In genomic region chr7:8434290-8435002, GRCh38 we compare ENCODE assay signal across 13 cellular contexts. TPM values are rescaled to one million over a fixed set of nuclear protein-coding genes. Genes with fewer than 3 reads are reported as not detected.
DNase-seq lines count a peak whose midpoint lies in the region; ATAC-seq and TF ChIP-seq lines count a peak whose summit lies in the region.
"Had no signal": no experiment of that assay in that cellular context is flagged by ENCODE, and none has a peak within 500 bp of the region (broad histone marks: within the 10 kb centered on the region; RNA-seq: fewer than 3 reads in every experiment).

No MANE protein-coding gene starts in this region.

- H3K36me3 ChIP-seq in vagina (no peaks in the 10 kb centered on the region), brain microvascular endothelial cell (replicated peaks) (no peaks in the 10 kb centered on the region)
- H3K36me3 ChIP-seq: BLaER1 had no signal

- H3K9me3 ChIP-seq in vagina: no peaks in the 10 kb centered on the region

- peaks cover 100% of the 10 kb centered on the region for H3K27me3 Mint-ChIP-seq in nephron (ENCODE audit: low read depth)

- peak overlapping the region; percentile 5 for H3K4me3 ChIP-seq in coronary artery
- peak overlapping the region in 1 of 2 donors; percentile 2 for H3K4me3 ChIP-seq in vagina
- no peak overlapping the region for H3K4me3 ChIP-seq in brain microvascular endothelial cell (ENCODE audit: low read depth, low read length)
- H3K4me3 ChIP-seq: BLaER1 had no signal

- intact Hi-C loops in vagina (cut with DNase I): no loop called here

- peaks cover 9% of the 10 kb centered on the region for H3K4me1 ChIP-seq in vagina
- H3K4me1 ChIP-seq: BLaER1 had no signal

- no peak overlapping the region for H3K27ac ChIP-seq in coronary artery
- H3K27ac ChIP-seq in vagina: no peak overlapping the region
- no peak overlapping the region for H3K27ac ChIP-seq in brain microvascular endothelial cell
- H3K27ac ChIP-seq: BLaER1 had no signal

- no peak for TF ChIP-seq CTCF in coronary artery (IDR thresholded peaks at IDR 0.05)
- no peak for TF ChIP-seq CTCF in nephron (IDR thresholded peaks at IDR 0.05; ENCODE audit: unreplicated experiment in 3 of 3)
- TF ChIP-seq CTCF in vagina (IDR thresholded peaks at IDR 0.05): no peak
- TF ChIP-seq CTCF in brain microvascular endothelial cell (IDR thresholded peaks at IDR 0.05; ENCODE audit: low read depth, low read length, missing control alignments): no peak

- ATAC-seq in HG03354 (IDR thresholded peaks at IDR 0.05; ENCODE audit: poor library complexity, severe bottlenecking, unreplicated experiment): peak; percentile 8

- peak overlapping the region; percentile 60 to 79 (median 72) for H3K4me3 Mint-ChIP-seq in nephron

- no peaks in the 10 kb centered on the region for H3K36me3 Mint-ChIP-seq in nephron (ENCODE audit: low read depth)

- peaks cover 3% of the 10 kb centered on the region for H3K9me3 Mint-ChIP-seq in nephron

- H3K4me1 Mint-ChIP-seq in nephron: peaks cover 12% of the 10 kb centered on the region

- H3K27me3 ChIP-seq in vagina (peaks cover 4% of the 10 kb centered on the region), brain microvascular endothelial cell (replicated peaks) (peaks cover 43% of the 10 kb centered on the region)
- H3K27me3 ChIP-seq: BLaER1 had no signal

- TF ChIP-seq POLR2A in vagina (IDR thresholded peaks at IDR 0.05): no peak

- in situ Hi-C loops in brain microvascular endothelial cell (cut with HindIII; ENCODE audit: low pct_ligation_motif_present, low sequenced_read_pairs): no loop called here
- in situ Hi-C loops in KBM-7 (cut with MboI; ENCODE audit: low pct_unique_long_range_greater_than_20kb, low sequenced_read_pairs): no loop called here

- DNase-seq in D341Med (ENCODE audit: low spot score): peak; percentile 63
- DNase-seq in coronary artery (ENCODE audit: low spot score): no peak
- no peak for DNase-seq in vagina (ENCODE audit: extremely low spot score in 2 of 2)
- DNase-seq in brain microvascular endothelial cell: no peak
- no peak for DNase-seq in stimulated activated naive CD4-positive, alpha-beta T cell (lab: John Stamatoyannopoulos, UW)
- no peak for DNase-seq in KBM-7
- DNase-seq: NCI-H524 treated with DMSO at 0.1 percent for 48 hours; stimulated activated naive CD8-positive, alpha-beta T cell treated with anti-CD3 and anti-CD28 coated beads, Interleukin-15, Interleukin-2, amounts not matched to agents 100 U/mL and 50 U/mL, for 24 hours had no signal

- no peak overlapping the region for H3K27ac Mint-ChIP-seq in nephron
- H3K27ac Mint-ChIP-seq: memory B cell had no signal

RNA-seq across cellular contexts. Expression of gene NXPH1, which starts 1.0 kb away (rescaled TPM):
- 0.25 TPM for total RNA-seq in vagina
- total RNA-seq: posterior vena cava had no signal
